In the genomic region with DNA sequence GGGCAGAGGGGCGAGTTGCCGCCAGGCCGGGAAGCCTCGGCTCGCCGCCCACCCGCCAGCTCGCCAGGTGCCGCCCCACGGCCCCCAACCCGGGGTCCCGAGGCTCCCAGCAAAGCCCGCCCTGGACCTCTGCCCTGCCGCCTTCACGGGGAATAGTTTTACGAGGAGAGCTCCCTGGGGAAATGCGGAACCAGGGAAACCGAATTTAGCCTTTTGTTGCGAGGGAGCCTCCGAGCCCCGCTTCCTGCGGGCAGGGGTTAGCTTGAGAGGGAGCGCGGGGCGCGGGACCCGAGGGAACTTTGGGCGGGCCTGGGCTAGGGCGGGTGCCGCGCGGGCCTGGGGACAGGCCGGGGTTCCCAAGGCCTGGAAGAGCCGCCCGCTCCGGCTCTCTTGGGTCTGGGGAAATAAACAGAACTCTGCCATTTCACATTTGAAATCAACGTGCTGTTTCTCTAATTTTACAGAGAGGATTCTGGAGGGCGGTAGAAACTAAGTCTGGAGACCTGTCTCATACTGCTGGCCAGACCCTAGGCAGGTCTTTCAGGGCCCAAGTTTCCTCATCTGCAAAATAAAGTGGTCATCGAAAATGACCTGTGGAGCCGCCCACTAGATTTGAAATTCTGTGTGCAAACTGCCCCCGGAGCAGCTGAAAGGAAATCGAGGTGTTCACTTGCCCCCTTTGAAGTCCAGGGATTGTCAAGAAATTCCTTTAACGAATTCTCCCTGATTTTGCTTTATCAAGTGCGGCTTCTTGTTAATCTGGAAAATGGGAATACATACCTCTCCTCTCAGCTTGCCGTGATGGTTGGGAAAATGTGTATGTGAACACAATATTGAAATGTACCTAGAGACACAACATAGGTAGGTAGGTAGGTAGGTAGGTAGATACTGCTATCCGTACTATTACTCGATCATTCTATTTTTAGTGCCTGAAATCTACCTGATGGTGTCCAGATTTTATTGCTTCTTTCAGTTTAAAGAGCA, we compare ENCODE assay signal across 8 cellular contexts. TPM values are rescaled to one million over a fixed set of nuclear protein-coding genes. Genes with fewer than 3 reads are reported as not detected.
A peak's percentile ranks its signal among the peaks of the same experiment; 100 is the strongest.
DNase-seq lines count a peak whose midpoint lies in the region; ATAC-seq, FAIRE-seq and TF ChIP-seq lines count a peak whose summit lies in the region.

No MANE protein-coding gene starts in this region.

- TF ChIP-seq POLR2A in Peyer's patch (IDR thresholded peaks at IDR 0.05) (no peak), body of pancreas (IDR thresholded peaks at IDR 0.05) (no peak)

- H3K9me3 ChIP-seq in Peyer's patch (no peaks in the 10 kb centered on the region), body of pancreas (no peaks in the 10 kb centered on the region), iPS-18c (ENCODE audit: control insufficient read depth, insufficient read depth, low read length) (no peaks in the 10 kb centered on the region), small intestine (ENCODE audit: control insufficient read depth, low read depth) (no peaks in the 10 kb centered on the region)

- no peaks in the 10 kb centered on the region for H3K27me3 ChIP-seq in HL-60 (ENCODE audit: insufficient read depth, poor library complexity, severe bottlenecking)
- no peaks in the 10 kb centered on the region for H3K27me3 ChIP-seq in Peyer's patch
- no peaks in the 10 kb centered on the region for H3K27me3 ChIP-seq in body of pancreas
- no peaks in the 10 kb centered on the region for H3K27me3 ChIP-seq in small intestine (ENCODE audit: control insufficient read depth in 2 of 2, insufficient read depth in 2 of 2, low read length in 2 of 2)

- H3K4me1 ChIP-seq in Peyer's patch (peaks cover 0 to 16% (median 8%) of the 10 kb centered on the region in 4 donors), body of pancreas (peaks cover 36% of the 10 kb centered on the region), small intestine (ENCODE audit: control insufficient read depth in 2 of 2, insufficient read depth in 1 of 2, low read depth in 1 of 2, low read length in 1 of 2) (no peaks in the 10 kb centered on the region)

- 12 to 31% methylated on average over 21 to 47 of the region's 47 CpGs for WGBS in body of pancreas, 2 donors
- WGBS in small intestine, 3 donors: 15 to 19% (median 17%) methylated on average over 45 to 47 of the region's 47 CpGs

- TF ChIP-seq CTCF in HL-60 (IDR thresholded peaks at IDR 0.05; ENCODE audit: insufficient read depth, low read length) (no peak), Peyer's patch (IDR thresholded peaks at IDR 0.05) (no peak), body of pancreas (IDR thresholded peaks at IDR 0.05) (no peak)

- intact Hi-C loops in body of pancreas (cut with DNase I): no loop called here

- H3K4me3 ChIP-seq in HL-60 (replicated peaks; ENCODE audit: insufficient read depth, low read length) (peak overlapping the region; percentile 56), Peyer's patch (peak overlapping the region; percentile 54 to 77 (median 66)), body of pancreas (peak overlapping the region; percentile 85 to 89), iPS-18c (ENCODE audit: insufficient read depth, low read depth, low read length) (peak overlapping the region; percentile 72), small intestine (ENCODE audit: low read depth in 1 of 2, low read length in 2 of 2) (peak overlapping the region; percentile 76 to 97)

- FAIRE-seq in small intestine (lab: Jason Lieb, UNC): no peak

- H3K36me3 ChIP-seq in Peyer's patch: peaks cover 0 to 14% (median 0%) of the 10 kb centered on the region in 3 donors
- H3K36me3 ChIP-seq in body of pancreas (replicated peaks in 1 of 2; ENCODE audit: insufficient read depth in 1 of 2, low read depth in 2 of 2): peaks cover under 1 to 5% of the 10 kb centered on the region in 2 donors
- H3K36me3 ChIP-seq in small intestine (ENCODE audit: control insufficient read depth in 2 of 2, insufficient read depth in 2 of 2, low read length in 2 of 2): peaks cover 0 to 4% of the 10 kb centered on the region in 2 donors

- ATAC-seq in GM19324 (IDR thresholded peaks at IDR 0.05; ENCODE audit: low FRiP score, unreplicated experiment) (peak; percentile 6), body of pancreas (peak; percentile 18), GM18870 (IDR thresholded peaks at IDR 0.05; ENCODE audit: unreplicated experiment) (no peak)

- peak overlapping the region; percentile 95 for H3K27ac ChIP-seq in HL-60 (replicated peaks)
- H3K27ac ChIP-seq in Peyer's patch: peak overlapping the region; percentile 81 to 96 (median 90)
- peak overlapping the region; percentile 77 to 98 (median 96) for H3K27ac ChIP-seq in body of pancreas
- H3K27ac ChIP-seq in small intestine (ENCODE audit: low read depth in 1 of 2, low read length in 1 of 2): peak overlapping the region; percentile 63 to 93

- DNase-seq in AG20443 (ENCODE audit: low spot score): peak; percentile 40
- DNase-seq in HL-60 (ENCODE audit: low read depth in 1 of 2, low spot score in 1 of 2): peak in 1 of 2 experiments; percentile 80
- DNase-seq in Peyer's patch: no peak
- DNase-seq in body of pancreas: peak in 3 of 4 donors; percentile 39 to 57 (median 54)
- DNase-seq in small intestine: peak; percentile 20

RNA-seq across cellular contexts. Expression of a gene that starts 0.7 kb away (rescaled TPM):
- total RNA-seq in Peyer's patch (100 to 1,000 TPM; 148 to 864 (median 443) TPM), body of pancreas (1,000 to 10,000 TPM in 1 of 2 donors, 100 to 1,000 TPM in 1; 621 to 1,699 TPM)
- 100 to 1,000 TPM in 2 of 3 donors, 10 to 100 TPM in 1; 75.8 to 422 (median 116) TPM for polyA plus RNA-seq in small intestine

RNA-seq across cellular contexts. Expression of a gene that starts 8.1 kb away (rescaled TPM):
- total RNA-seq in Peyer's patch (not detected), body of pancreas (not detected)
- polyA plus RNA-seq in small intestine: not detected

RNA-seq across cellular contexts. Expression of a gene that starts 57.6 kb away (rescaled TPM):
- total RNA-seq in Peyer's patch: not detected
- total RNA-seq in body of pancreas: not detected
- not detected for polyA plus RNA-seq in small intestine

Comparison
In these comparisons a context has a peak if more than half of its experiments do, and no peak if none do; other contexts are left out.
1. DNase-seq: peak in AG20443 (single experiment), body of pancreas (3 of 4) and small intestine (single experiment); none in Peyer's patch (0 of 3).
2. Peak in every context shown above with its lines, with median percentiles within 50 percentile points of each other: H3K27ac ChIP-seq and H3K4me3 ChIP-seq.